ENCODE assay signal across 25 cellular contexts in genomic region chr2:28915939-28916338, GRCh38. TPM values are rescaled to one million over a fixed set of nuclear protein-coding genes. Genes with fewer than 3 reads are reported as not detected.
DNase-seq lines count a peak whose midpoint lies in the region; FAIRE-seq and TF ChIP-seq lines count a peak whose summit lies in the region.
"Had no signal": no experiment of that assay in that cellular context is flagged by ENCODE, and none has a peak within 500 bp of the region (broad histone marks: within the 10 kb centered on the region; RNA-seq: fewer than 3 reads in every experiment).

No MANE protein-coding gene starts in this region.

- no peak overlapping the region for H3K4me3 Mint-ChIP-seq in MCF 10A (ENCODE audit: unreplicated experiment)
- H3K4me3 Mint-ChIP-seq: activated CD4-positive, alpha-beta T cell treated with anti-CD3 and anti-CD28 coated beads, Interleukin-2, amount 10 ng/mL, durations not matched to agents 7 days and 5 days; naive B cell had no signal

- TF ChIP-seq CTCF in MCF 10A (IDR thresholded peaks at IDR 0.05; ENCODE audit: unreplicated experiment) (no peak), mammary epithelial cell (conservative IDR thresholded peaks at IDR 0.05 in 1 of 2, IDR thresholded peaks at IDR 0.05 in 1 of 2; ENCODE audit: extremely low read depth in 1 of 2, insufficient read depth in 1 of 2, low read depth in 1 of 2, low read length in 2 of 2) (no peak), epithelial cell of esophagus (IDR thresholded peaks at IDR 0.05; ENCODE audit: insufficient read depth, low read depth, low read length, missing control alignments) (no peak)

- no peak overlapping the region for H3K27ac ChIP-seq in mammary epithelial cell (ENCODE audit: insufficient read depth, low read depth, low read length)
- H3K27ac ChIP-seq in small intestine (ENCODE audit: low read depth in 1 of 2, low read length in 1 of 2): no peak overlapping the region
- H3K27ac ChIP-seq: hepatocyte, SJSA1, skin epidermis, suprapubic skin, VCaP had no signal

- BruUV-seq in MCF 10A (replicated peaks; lab: Mats Ljungman, UMichigan): no TSS peak
- BruUV-seq in mammary epithelial cell (replicated peaks; lab: Mats Ljungman, UMichigan): no TSS peak

- H3K36me3 Mint-ChIP-seq in MCF 10A (ENCODE audit: insufficient read depth, unreplicated experiment): peaks cover 98% of the 10 kb centered on the region

- no peak overlapping the region for H3K9ac ChIP-seq in mammary epithelial cell (ENCODE audit: insufficient read depth, low read length)

- peaks cover 8% of the 10 kb centered on the region for H3K4me1 Mint-ChIP-seq in MCF 10A (ENCODE audit: insufficient read depth, unreplicated experiment)

- H3K9me3 ChIP-seq in mammary epithelial cell (replicated peaks; ENCODE audit: insufficient read depth, low read length) (no peaks in the 10 kb centered on the region), small intestine (ENCODE audit: control insufficient read depth, low read depth) (no peaks in the 10 kb centered on the region)
- H3K9me3 ChIP-seq: SJSA1, suprapubic skin had no signal

- H3K4me1 ChIP-seq in mammary epithelial cell (ENCODE audit: insufficient read depth, low read length): no peaks in the 10 kb centered on the region
- no peaks in the 10 kb centered on the region for H3K4me1 ChIP-seq in small intestine (ENCODE audit: control insufficient read depth in 2 of 2, insufficient read depth in 1 of 2, low read depth in 1 of 2, low read length in 1 of 2)
- H3K4me1 ChIP-seq: SJSA1, suprapubic skin had no signal

- H3K79me2 ChIP-seq in mammary epithelial cell (ENCODE audit: insufficient read depth, low read length): peaks cover 85% of the 10 kb centered on the region

- CTCF ChIA-PET in MCF 10A (lab: Yijun Ruan, JAX): interaction anchor here (0.6 to 0.7 kb wide), 2 partner anchors 16 to 205 kb away, joined by 3 to 4 read pairs; no protein-coding TSS in a partner anchor
- CTCF ChIA-PET in mammary epithelial cell (lab: Charles Lee; ENCODE audit: low non-redundant PET): no interaction called here

- in situ Hi-C loops in mammary epithelial cell (cut with MboI; ENCODE audit: low sequenced_read_pairs in 2 of 2): no loop called here

- intact Hi-C loops in MCF 10A (cut with micrococcal nuclease) (no loop called here), mammary epithelial cell (cut with micrococcal nuclease) (no loop called here)

- H3K4me2 ChIP-seq in mammary epithelial cell (ENCODE audit: insufficient read depth, low read depth, low read length): no peak overlapping the region
- H3K4me2 ChIP-seq: hepatocyte had no signal

- FAIRE-seq in small intestine (lab: Jason Lieb, UNC): no peak
- FAIRE-seq: frontal cortex, RCC 7860, urothelium cell line had no signal

- no peak overlapping the region for H3K4me3 ChIP-seq in mammary epithelial cell (replicated peaks in 1 of 3; ENCODE audit: insufficient read depth in 1 of 3, low read depth in 2 of 3, low read length in 3 of 3)
- no peak overlapping the region for H3K4me3 ChIP-seq in epithelial cell of esophagus (ENCODE audit: low read length)
- no peak overlapping the region for H3K4me3 ChIP-seq in small intestine (ENCODE audit: low read depth in 1 of 2, low read length in 2 of 2)
- H3K4me3 ChIP-seq: hepatocyte, SJSA1, skin epidermis, suprapubic skin had no signal

- H3K27ac Mint-ChIP-seq in MCF 10A (ENCODE audit: low read depth, unreplicated experiment): peak overlapping the region; percentile 78
- H3K27ac Mint-ChIP-seq: activated CD4-positive, alpha-beta T cell treated with anti-CD3 and anti-CD28 coated beads, Interleukin-2, amount 10 ng/mL, durations not matched to agents 7 days and 5 days had no signal

- H2AFZ ChIP-seq in mammary epithelial cell (ENCODE audit: low read depth, low read length): no peak overlapping the region
- H2AFZ ChIP-seq: hepatocyte had no signal

- dilution Hi-C loops in mammary epithelial cell (cut with HindIII; ENCODE audit: low sequenced_read_pairs): no loop called here

- POLR2A ChIA-PET in MCF 10A (lab: Yijun Ruan, JAX): interaction anchor here (0.6 to 4.5 kb wide), 7 partner anchors 9 to 349 kb away, joined by 3 to 32 read pairs (median 5); partner anchors contain the start of gene WDR43

- H3K27me3 Mint-ChIP-seq in MCF 10A (ENCODE audit: insufficient read depth, unreplicated experiment): no peaks in the 10 kb centered on the region
- H3K27me3 Mint-ChIP-seq: activated CD4-positive, alpha-beta T cell treated with anti-CD3 and anti-CD28 coated beads, Interleukin-2, amount 10 ng/mL, durations not matched to agents 7 days and 5 days; naive B cell had no signal

- H3K36me3 ChIP-seq in mammary epithelial cell (ENCODE audit: insufficient read depth, low read length): peaks cover 45% of the 10 kb centered on the region
- H3K36me3 ChIP-seq in small intestine (ENCODE audit: control insufficient read depth in 2 of 2, insufficient read depth in 2 of 2, low read length in 2 of 2): peaks cover 0 to 7% of the 10 kb centered on the region in 2 donors

- DNase-seq in MCF 10A (ENCODE audit: unreplicated experiment) (no peak), mammary epithelial cell (no peak), MV-4-11 (lab: John Stamatoyannopoulos, UW) (peak; percentile 58), epithelial cell of esophagus (ENCODE audit: low read depth) (peak; percentile 69), DMS153 treated with DMSO at 0.1 percent for 48 hours (lab: John Stamatoyannopoulos, UW; ENCODE audit: unreplicated experiment) (no peak), small intestine (no peak), COLO668 (lab: John Stamatoyannopoulos, UW; ENCODE audit: unreplicated experiment) (no peak)
- DNase-seq: activated CD4-positive, alpha-beta T cell treated with anti-CD3 and anti-CD28 coated beads, Interleukin-2, amount 10 ng/mL, durations not matched to agents 7 days and 5 days; activated CD8-positive, alpha-beta memory T cell treated with anti-CD3 and anti-CD28 coated beads, Interleukin-2, amount 50 U/mL, for 4 hours; activated gamma-delta T cell; C1 segment of cervical spinal cord; Calu3; effector CD4-positive, alpha-beta T cell; naive B cell; NCI-H1436; NCI-H524; nucleus accumbens had no signal

- no peaks in the 10 kb centered on the region for H4K20me1 ChIP-seq in mammary epithelial cell (ENCODE audit: insufficient read depth, low read length)

- 78% methylated on average over 1 of the region's 1 CpG for WGBS in mammary epithelial cell (ENCODE audit: low coverage, missing lambda C conversion rate)
- WGBS in small intestine, 3 donors: 81 to 93% (median 91%) methylated on average over 1 of the region's 1 CpG

- H3K27me3 ChIP-seq in mammary epithelial cell (ENCODE audit: insufficient read depth, low read length) (no peaks in the 10 kb centered on the region), small intestine (ENCODE audit: control insufficient read depth in 2 of 2, insufficient read depth in 2 of 2, low read length in 2 of 2) (no peaks in the 10 kb centered on the region)
- H3K27me3 ChIP-seq: hepatocyte, SJSA1, suprapubic skin had no signal

- H3K9me3 Mint-ChIP-seq in MCF 10A (ENCODE audit: unreplicated experiment): no peaks in the 10 kb centered on the region
- H3K9me3 Mint-ChIP-seq: activated CD4-positive, alpha-beta T cell treated with anti-CD3 and anti-CD28 coated beads, Interleukin-2, amount 10 ng/mL, durations not matched to agents 7 days and 5 days; naive B cell had no signal

RNA-seq across cellular contexts. Expression of gene WDR43, which starts 21.5 kb away (rescaled TPM):
- total RNA-seq in MCF 10A (2022) (100 and 160 TPM in 2 replicates), mammary epithelial cell (100 to 1,000 TPM; 106 to 122 TPM)
- polyA plus RNA-seq in mammary epithelial cell (86.2 TPM), small intestine (10 to 100 TPM; 10.5 to 18.5 (median 11.6) TPM)
- 88.2 TPM for polyA minus RNA-seq in mammary epithelial cell

RNA-seq across cellular contexts. Expression of gene TRMT61B, which starts 45.8 kb away (rescaled TPM):
- total RNA-seq in MCF 10A (2022) (10.4 and 13.4 TPM in 2 replicates), mammary epithelial cell (10 to 100 TPM; 13.7 to 14.7 TPM)
- polyA plus RNA-seq in mammary epithelial cell (11.9 TPM), small intestine (10 to 100 TPM; 21.7 to 58.8 (median 31.1) TPM)
- polyA minus RNA-seq in mammary epithelial cell: 3.7 TPM

Comparison
In these comparisons a context has a peak if more than half of its experiments do, and no peak if none do; other contexts are left out.
1. DNase-seq: peak in MV-4-11 (single experiment) and epithelial cell of esophagus (single experiment); none in MCF 10A (single experiment), mammary epithelial cell (single experiment), DMS153 treated with DMSO at 0.1 percent for 48 hours (single experiment), small intestine (single experiment) and COLO668 (single experiment).